ENCODE assay signal across 8 cellular contexts in genomic region chr20:23357767-23358562, GRCh38. TPM values are rescaled to one million over a fixed set of nuclear protein-coding genes. Genes with fewer than 3 reads are reported as not detected.
DNase-seq lines count a peak whose midpoint lies in the region; ATAC-seq and TF ChIP-seq lines count a peak whose summit lies in the region.

No MANE protein-coding gene starts in this region.

- H2AFZ ChIP-seq in parathyroid adenoma, result peak overlapping the region; percentile 95

- TF ChIP-seq POLR2A in adrenal gland (IDR thresholded peaks at IDR 0.05) (peak; percentile 90 to 95), tibial nerve (IDR thresholded peaks at IDR 0.05) (peak; percentile 39 to 84)

- peaks cover 8% of the 10 kb centered on the region for H3K79me2 ChIP-seq in parathyroid adenoma

- H3K9me3 ChIP-seq in adrenal gland (replicated peaks in 1 of 3) (no peaks in the 10 kb centered on the region), parathyroid adenoma (ENCODE audit: control insufficient read depth, low read length) (no peaks in the 10 kb centered on the region), tibial nerve (no peaks in the 10 kb centered on the region)

- H3K27me3 ChIP-seq in adrenal gland (no peaks in the 10 kb centered on the region), parathyroid adenoma (ENCODE audit: control insufficient read depth, insufficient read depth, low read length) (no peaks in the 10 kb centered on the region), tibial nerve (no peaks in the 10 kb centered on the region)

- peak; percentile 63 for ATAC-seq in HG02852 (IDR thresholded peaks at IDR 0.05; ENCODE audit: unreplicated experiment)

- H3K36me3 ChIP-seq in adrenal gland (replicated peaks in 1 of 2) (peaks cover 0 to 10% of the 10 kb centered on the region in 2 donors), parathyroid adenoma (ENCODE audit: control insufficient read depth, insufficient read depth, low read length) (no peaks in the 10 kb centered on the region), tibial nerve (peaks cover 0 to 27% (median 0%) of the 10 kb centered on the region in 3 donors)

- H3K27ac ChIP-seq in adrenal gland (peak overlapping the region; percentile 86 to 98 (median 92)), parathyroid adenoma (peak overlapping the region; percentile 90), tibial nerve (peak overlapping the region; percentile 93 to 100 (median 96))

- peak; percentile 94 for DNase-seq in GM13976 (ENCODE audit: low spot score)
- peak; percentile 96 for DNase-seq in NCI-H1436 treated with DMSO at 0.1 percent for 48 hours (lab: John Stamatoyannopoulos, UW)
- peak; percentile 99 for DNase-seq in T follicular helper cell (ENCODE audit: low read depth)
- DNase-seq in adrenal gland, result peak; percentile 100
- peak; percentile 100 for DNase-seq in cardiac septum (ENCODE audit: low spot score)
- peak; percentile 100 for DNase-seq in tibial nerve (ENCODE audit: low spot score in 2 of 2)

- WGBS in adrenal gland, 4 donors, result 0 to 2% (median 0%) methylated on average over 18 to 71 of the region's 71 CpGs
- WGBS in tibial nerve, 2 donors, result 0 to 1% methylated on average over 21 to 44 of the region's 71 CpGs

- in situ Hi-C loops in GM13976 (cut with MboI; ENCODE audit: low sequenced_read_pairs, unreplicated experiment), result no loop called here

- peak; percentile 96 to 98 for TF ChIP-seq EP300 in tibial nerve (IDR thresholded peaks at IDR 0.05)

- peak; percentile 4 for TF ChIP-seq CTCF in GM13976 (IDR thresholded peaks at IDR 0.05; ENCODE audit: borderline replicate concordance, control extremely low read depth, extremely low read depth, insufficient read depth, missing control alignments)
- TF ChIP-seq CTCF in adrenal gland (IDR thresholded peaks at IDR 0.05), result peak in 1 of 6 experiments; percentile 22
- no peak for TF ChIP-seq CTCF in parathyroid adenoma (IDR thresholded peaks at IDR 0.05)
- TF ChIP-seq CTCF in tibial nerve (IDR thresholded peaks at IDR 0.05), result no peak

- peak overlapping the region; percentile 47 for H3K9ac ChIP-seq in parathyroid adenoma

- intact Hi-C loops in adrenal gland (cut with DNase I), result loop anchor here in 1 of 2 donors (10.0 kb wide), 1 partner anchor 277 kb away; the partner anchor contains the start of gene CST3
- intact Hi-C loops in cardiac septum (cut with DNase I), result loop anchor here (1.0 to 10.0 kb wide), 2 partner anchors 8 to 1697 kb away; partner anchors contain the start of genes ACSS1 and NXT1

- H3K4me1 ChIP-seq in adrenal gland (replicated peaks in 1 of 2) (peaks cover 11 to 14% of the 10 kb centered on the region in 2 donors), parathyroid adenoma (peaks cover 9% of the 10 kb centered on the region), tibial nerve (peaks cover 3 to 45% (median 14%) of the 10 kb centered on the region in 4 donors)

- H3K4me3 ChIP-seq in adrenal gland, result peak overlapping the region; percentile 12 to 66 (median 34)
- peak overlapping the region; percentile 83 for H3K4me3 ChIP-seq in parathyroid adenoma (ENCODE audit: low read depth, low read length)
- H3K4me3 ChIP-seq in tibial nerve, result peak overlapping the region; percentile 57 to 74 (median 67)

- peak overlapping the region; percentile 95 for H3K4me2 ChIP-seq in parathyroid adenoma (ENCODE audit: low read length)

RNA-seq across cellular contexts. Expression of gene GZF1, which starts 4.0 kb away (rescaled TPM):
- total RNA-seq in adrenal gland (10 to 100 TPM; 11.1 to 31.7 (median 21.1) TPM), cardiac septum (25.7 TPM), tibial nerve (10 to 100 TPM; 16.3 to 37.2 (median 20.3) TPM)
- polyA plus RNA-seq in adrenal gland, result 10 to 100 TPM in 1 of 3 donors, 1 to 10 TPM in 2; 8.0 to 19.5 (median 8.2) TPM

RNA-seq across cellular contexts. Expression of gene NXT1, which starts 7.4 kb away (rescaled TPM):
- 10 to 100 TPM; 11.1 to 43.8 (median 20.3) TPM for total RNA-seq in adrenal gland
- polyA plus RNA-seq in adrenal gland, result 10 to 100 TPM in 2 of 3 donors, 1 to 10 TPM in 1; 9.2 to 17.0 (median 15.5) TPM
- total RNA-seq in cardiac septum, result 10.6 TPM
- 10 to 100 TPM; 19.4 to 50.5 (median 26.2) TPM for total RNA-seq in tibial nerve

Comparison
In these comparisons a context has a peak if more than half of its experiments do, and no peak if none do; other contexts are left out.
1. Peak in every context shown above with its lines: DNase-seq, ATAC-seq, H3K4me3 ChIP-seq and H3K27ac ChIP-seq.